In the genomic region with DNA sequence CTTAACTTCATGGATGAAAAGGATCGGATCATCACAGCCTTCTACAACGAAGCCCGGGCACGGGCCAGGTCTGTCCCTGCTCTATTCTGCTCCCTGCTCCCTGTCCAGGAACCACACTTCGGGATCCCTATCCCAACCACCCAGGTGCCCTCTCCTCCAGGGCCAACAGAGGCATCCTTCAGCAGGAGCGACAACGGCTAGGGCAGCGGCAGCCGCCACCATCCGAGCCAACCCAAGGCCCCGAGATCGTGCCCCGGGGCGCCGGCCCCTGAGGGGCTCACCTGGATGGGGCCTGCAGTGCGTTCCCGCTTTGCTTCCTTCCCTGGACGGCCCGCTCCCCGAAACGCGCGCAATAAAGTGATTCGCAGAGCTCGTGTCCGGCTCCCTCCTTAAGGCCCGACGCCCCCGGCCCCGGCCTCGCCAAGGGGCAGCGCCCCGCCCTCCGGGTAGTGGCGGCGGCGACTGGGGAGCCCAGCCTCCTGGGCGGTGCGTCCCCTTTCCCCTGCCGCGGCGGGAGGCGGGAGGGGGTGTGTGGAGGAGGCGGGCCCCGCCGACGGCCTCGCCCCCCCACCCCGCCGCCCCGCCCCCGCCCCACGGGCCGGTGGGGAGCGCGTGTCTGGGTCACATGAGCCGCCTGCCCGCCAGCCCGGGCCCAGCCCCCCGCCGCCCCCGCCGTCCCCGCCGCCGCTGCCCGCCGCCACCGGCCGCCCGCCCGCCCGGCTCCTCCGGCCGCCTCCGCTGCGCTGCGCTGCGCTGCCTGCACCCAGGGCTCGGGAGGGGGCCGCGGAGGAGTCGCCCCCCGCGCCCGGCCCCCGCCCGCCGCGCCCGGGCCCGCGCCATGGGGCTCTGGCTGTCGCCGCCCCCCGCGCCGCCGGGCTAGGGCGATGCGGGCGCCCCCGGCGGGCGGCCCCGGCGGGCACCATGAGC, we compare ENCODE assay signal across 8 cellular contexts. TPM values are rescaled to one million over a fixed set of nuclear protein-coding genes. Genes with fewer than 3 reads are reported as not detected.
DNase-seq lines count a peak whose midpoint lies in the region; ATAC-seq and TF ChIP-seq lines count a peak whose summit lies in the region.

A gene with protein sequence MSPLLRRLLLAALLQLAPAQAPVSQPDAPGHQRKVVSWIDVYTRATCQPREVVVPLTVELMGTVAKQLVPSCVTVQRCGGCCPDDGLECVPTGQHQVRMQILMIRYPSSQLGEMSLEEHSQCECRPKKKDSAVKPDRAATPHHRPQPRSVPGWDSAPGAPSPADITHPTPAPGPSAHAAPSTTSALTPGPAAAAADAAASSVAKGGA (plus strand): TSS at position 672 of the 927 bp plus-strand sequence. CDS start 250 bp downstream, at position 922.

- no peak for TF ChIP-seq EP300 in suprapubic skin (IDR thresholded peaks at IDR 0.05)

- H4K20me1 ChIP-seq in HCT116 (ENCODE audit: insufficient read depth), result no peaks in the 10 kb centered on the region

- no peaks in the 10 kb centered on the region for H3K27me3 ChIP-seq in HCT116 (ENCODE audit: insufficient read depth, low read length)
- H3K27me3 ChIP-seq in esophagus squamous epithelium, result no peaks in the 10 kb centered on the region
- no peaks in the 10 kb centered on the region for H3K27me3 ChIP-seq in suprapubic skin

- POLR2A ChIA-PET in HCT116 (lab: Charles Lee), result interaction anchor here (1.0 to 3.1 kb wide), 3 partner anchors 7 to 70 kb away, joined by 3 to 11 read pairs (median 3); a partner anchor contains a TSS

- WGBS in esophagus squamous epithelium, 2 donors, result 3 to 10% methylated on average over 2 to 34 of the region's 107 CpGs
- 4% methylated on average over 13 of the region's 107 CpGs for WGBS in suprapubic skin

- no peaks in the 10 kb centered on the region for H3K36me3 Mint-ChIP-seq in activated T-cell treated with anti-CD3 and anti-CD28 coated beads, Interleukin-2, amount 50 U/mL, for 72 hours (ENCODE audit: insufficient read depth in 2 of 2)

- H3K4me3 ChIP-seq in HCT116 (replicated peaks in 1 of 2; ENCODE audit: low read depth in 1 of 2, low read length in 2 of 2) (peak within 1 kb of the TSS; percentile 63 to 79), esophagus squamous epithelium (peak within 1 kb of the TSS; percentile 58 to 88 (median 75)), suprapubic skin (peak within 1 kb of the TSS; percentile 73)

- peak within 1 kb of the TSS; percentile 100 for H3K4me2 ChIP-seq in HCT116 (ENCODE audit: low read length)

- TSS peak; percentile 55 for BruUV-seq in HCT116 (replicated peaks; lab: Mats Ljungman, UMichigan)

- CTCF ChIA-PET in HCT116 (lab: Charles Lee), result no interaction called here

- ATAC-seq in HCT116, result peak; percentile 71
- ATAC-seq in activated T-cell treated with anti-CD3 and anti-CD28 coated beads, Interleukin-2, amount 50 U/mL, for 72 hours (replicated peaks in 1 of 2), result peak; percentile 61 to 64

- in situ Hi-C loops in KBM-7 (cut with MboI; ENCODE audit: low pct_unique_long_range_greater_than_20kb, low sequenced_read_pairs), result no loop called here

- H3K9me3 Mint-ChIP-seq in activated T-cell treated with anti-CD3 and anti-CD28 coated beads, Interleukin-2, amount 50 U/mL, for 72 hours, result no peaks in the 10 kb centered on the region

- TF ChIP-seq CTCF in HCT116 (IDR thresholded peaks at IDR 0.05 in 2 of 3, conservative IDR thresholded peaks at IDR 0.05 in 1 of 3; ENCODE audit: borderline replicate concordance in 1 of 3, insufficient read depth in 1 of 3, low read depth in 2 of 3, low read length in 2 of 3) (no peak), esophagus squamous epithelium (IDR thresholded peaks at IDR 0.05) (no peak), suprapubic skin (IDR thresholded peaks at IDR 0.05) (no peak)

- TF ChIP-seq POLR2A in HCT116 (IDR thresholded peaks at IDR 0.05; ENCODE audit: borderline replicate concordance, extremely low read depth, insufficient read depth, insufficient read length) (no peak), esophagus squamous epithelium (IDR thresholded peaks at IDR 0.05) (peak in 2 of 4 donors; percentile 27 to 58), suprapubic skin (IDR thresholded peaks at IDR 0.05) (no peak)

- no peaks in the 10 kb centered on the region for H3K27me3 Mint-ChIP-seq in activated T-cell treated with anti-CD3 and anti-CD28 coated beads, Interleukin-2, amount 50 U/mL, for 72 hours (ENCODE audit: low read depth)

- peak within 1 kb of the TSS; percentile 78 for H3K9ac ChIP-seq in HCT116 (ENCODE audit: low read length)

- no peaks in the 10 kb centered on the region for H3K9me3 ChIP-seq in HCT116 (ENCODE audit: control insufficient read depth in 1 of 2, insufficient read depth in 1 of 2, low read depth in 1 of 2, low read length in 2 of 2)
- H3K9me3 ChIP-seq in esophagus squamous epithelium, result no peaks in the 10 kb centered on the region
- no peaks in the 10 kb centered on the region for H3K9me3 ChIP-seq in suprapubic skin

- H3K4me1 ChIP-seq in HCT116 (ENCODE audit: control insufficient read depth in 1 of 2, insufficient read depth in 2 of 2, low read length in 2 of 2) (peaks cover 28 to 66% of the 10 kb centered on the region in 2 experiments), esophagus squamous epithelium (peaks cover 36 to 93% (median 63%) of the 10 kb centered on the region in 3 donors), suprapubic skin (peaks cover 90% of the 10 kb centered on the region)

- no peak within 1 kb of the TSS for H2AFZ ChIP-seq in HCT116 (ENCODE audit: low read depth, low read length, poor library complexity, severe bottlenecking)

- H3K4me1 Mint-ChIP-seq in activated T-cell treated with anti-CD3 and anti-CD28 coated beads, Interleukin-2, amount 50 U/mL, for 72 hours (ENCODE audit: low read depth), result peaks cover 37% of the 10 kb centered on the region

- H3K36me3 ChIP-seq in HCT116 (ENCODE audit: control insufficient read depth in 1 of 2, insufficient read depth in 2 of 2, low read length in 2 of 2) (0 out of 4 replicates have a peak, but pooled peaks cover 0 to 8% of the 10 kb centered on the region in 2 experiments), esophagus squamous epithelium (peaks cover 0 to 33% (median 0%) of the 10 kb centered on the region in 3 donors), suprapubic skin (peaks cover 19% of the 10 kb centered on the region)

- H3K9me2 ChIP-seq in HCT116 (ENCODE audit: insufficient read depth), result no peaks in the 10 kb centered on the region

- DNase-seq in D341Med (ENCODE audit: low spot score), result peak; percentile 85
- DNase-seq in HCT116 (ENCODE audit: low read depth, low spot score), result no peak
- peak; percentile 76 for DNase-seq in NCI-H82 (lab: John Stamatoyannopoulos, UW)
- DNase-seq in activated T-cell treated with anti-CD3 and anti-CD28 coated beads, Interleukin-2, amount 50 U/mL, for 72 hours, result peak; percentile 81
- DNase-seq in esophagus squamous epithelium (lab: John Stamatoyannopoulos, UW), result no peak
- DNase-seq in myocyte (ENCODE audit: low read depth), result peak; percentile 63
- peak in 1 of 2 donors; percentile 85 for DNase-seq in suprapubic skin (ENCODE audit: low spot score in 2 of 2)
- no peak for DNase-seq in KBM-7

- H3K27ac Mint-ChIP-seq in activated T-cell treated with anti-CD3 and anti-CD28 coated beads, Interleukin-2, amount 50 U/mL, for 72 hours, result peak within 1 kb of the TSS; percentile 44

- intact Hi-C loops in HCT116 (cut with micrococcal nuclease), result no loop called here
- intact Hi-C loops in esophagus squamous epithelium (cut with DNase I), result no loop called here

- peaks cover 8% of the 10 kb centered on the region for H3K79me2 ChIP-seq in HCT116 (ENCODE audit: insufficient read depth, low read length)

- H3K4me3 Mint-ChIP-seq in activated T-cell treated with anti-CD3 and anti-CD28 coated beads, Interleukin-2, amount 50 U/mL, for 72 hours, result peak within 1 kb of the TSS; percentile 92 to 96

- RAD21 ChIA-PET in HCT116 (lab: Charles Lee; ENCODE audit: low non-redundant PET in 1 of 2, low total read pairs in 2 of 2, uncharacterized antibody in 2 of 2, unreplicated experiment in 2 of 2), result no interaction called here

- H3K27ac ChIP-seq in HCT116 (ENCODE audit: low read depth, low read length), result peak within 1 kb of the TSS; percentile 87
- H3K27ac ChIP-seq in esophagus squamous epithelium, result peak within 1 kb of the TSS; percentile 79 to 93 (median 90)
- peak within 1 kb of the TSS; percentile 86 for H3K27ac ChIP-seq in suprapubic skin

- TF ChIP-seq RAD21 in HCT116 (IDR thresholded peaks at IDR 0.05; ENCODE audit: low read depth), result no peak

TF ChIP-seq in HCT116, 20 proteins besides CTCF, POLR2A, EP300 and RAD21 (continues in another document):
- TF ChIP-seq, protein P1, sequence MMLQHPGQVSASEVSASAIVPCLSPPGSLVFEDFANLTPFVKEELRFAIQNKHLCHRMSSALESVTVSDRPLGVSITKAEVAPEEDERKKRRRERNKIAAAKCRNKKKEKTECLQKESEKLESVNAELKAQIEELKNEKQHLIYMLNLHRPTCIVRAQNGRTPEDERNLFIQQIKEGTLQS (IDR thresholded peaks at IDR 0.05), result no peak
- TF ChIP-seq ZFX (IDR thresholded peaks at IDR 0.05), result peak; percentile 43; the same call in 1 of the 2 replicates

RNA-seq across cellular contexts. Expression of the gene that starts here (rescaled TPM):
- total RNA-seq in HCT116 (2021; ENCODE audit: unreplicated experiment) (47.5 TPM), esophagus squamous epithelium (10 to 100 TPM; 18.0 to 50.5 (median 30.9) TPM), myocyte (59.1 and 65.8 TPM in 2 replicates), suprapubic skin (10 to 100 TPM; 56.1 to 75.0 (median 65.5) TPM)
- 30.4 and 37.7 TPM in 2 replicates for polyA plus RNA-seq in HCT116 (2012)
- 10 to 100 TPM; 65.4 to 67.3 TPM for total RNA-seq in activated T-cell treated with anti-CD3 and anti-CD28 coated beads, Interleukin-2, amount 50 U/mL, for 72 hours
- polyA plus RNA-seq in myocyte (2012), result 281 TPM

Comparison
In these comparisons a context has a peak if more than half of its experiments do, and no peak if none do; other contexts are left out.
1. DNase-seq: peak in D341Med (single experiment), NCI-H82 (single experiment), activated T-cell treated with anti-CD3 and anti-CD28 coated beads, Interleukin-2, amount 50 U/mL, for 72 hours (2 of 2) and myocyte (single experiment); none in HCT116 (single experiment), esophagus squamous epithelium (single experiment) and KBM-7 (single experiment).
2. Peak in every context shown above with its lines, with median percentiles within 50 percentile points of each other: H3K27ac ChIP-seq and H3K4me3 ChIP-seq.